In genomic region chr7:72127136-72127535, GRCh38 we compare ENCODE assay signal across 3 cellular contexts.
"Had no signal": no experiment of that assay in that cellular context is flagged by ENCODE, and none has a peak within 500 bp of the region (broad histone marks: within the 10 kb centered on the region; RNA-seq: fewer than 3 reads in every experiment).

No MANE protein-coding gene starts in this region.

- DNase-seq: GDM1, GF-D8 had no signal

- H3K4me3 ChIP-seq: GM12878 had no signal

- ATAC-seq: GM12878 had no signal
